ENCODE assay signal across 24 cellular contexts in the genomic region with DNA sequence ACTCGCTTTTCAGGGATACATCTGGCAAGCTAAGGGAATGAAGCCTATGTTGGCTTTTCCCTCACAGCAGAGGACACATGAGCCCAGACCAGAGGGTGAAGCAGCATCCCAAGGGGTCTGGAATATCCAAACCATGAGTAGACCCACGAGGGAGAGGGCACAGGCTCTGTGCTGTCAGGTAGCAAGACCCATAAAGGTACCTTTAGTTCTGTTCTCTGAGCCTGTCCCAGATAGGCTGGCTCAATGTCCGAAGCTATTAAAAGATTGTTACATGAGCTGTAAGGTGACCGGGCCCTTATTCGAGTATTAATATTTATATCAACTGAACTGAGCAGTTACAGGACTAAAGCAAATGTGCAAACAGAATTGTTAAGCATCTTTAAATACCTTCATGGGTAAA.
"Had no signal": no experiment of that assay in that cellular context is flagged by ENCODE, and none has a peak within 500 bp of the region (broad histone marks: within the 10 kb centered on the region; RNA-seq: fewer than 3 reads in every experiment).

No MANE protein-coding gene starts in this region.

- DNase-seq: dermis blood vessel endothelial cell; effector memory CD4-positive, alpha-beta T cell; esophagus squamous epithelium; foreskin melanocyte; head of caudate nucleus; hippocampal formation; left colon; natural killer cell; occipital lobe; ovary; posterior cingulate gyrus; retina; stimulated activated CD4-positive, alpha-beta T cell treated with anti-CD3 and anti-CD28 coated beads, Interleukin-2, amount 100 ng/mL, for 24 hours; stimulated activated CD4-positive, alpha-beta T cell treated with anti-CD3 and anti-CD28 coated beads, Interleukin-4, amount 100 ng/mL, for 24 hours; stimulated activated naive CD4-positive, alpha-beta T cell treated with Interleukin-2 at 50 U/mL for 16 hours; stomach; thyroid gland; trophoblast cell had no signal

- H3K4me3 Mint-ChIP-seq: memory B cell; natural killer cell; stimulated activated effector memory CD8-positive, alpha-beta T cell treated with anti-CD3 and anti-CD28 coated beads, Interleukin-12 subunit alpha, Interleukin-12 subunit beta, amount 100 ng/mL, for 72 hours had no signal

- H3K4me3 ChIP-seq: coronary artery, esophagus squamous epithelium, lung, ovary, stomach, thyroid gland, vagina had no signal

- H3K36me3 ChIP-seq: ovary, thyroid gland, vagina had no signal

- H3K4me1 ChIP-seq: esophagus squamous epithelium, stomach, thyroid gland, vagina had no signal

- H3K27ac ChIP-seq: coronary artery, esophagus squamous epithelium, ovary, stomach, thyroid gland, vagina had no signal

- H3K27ac Mint-ChIP-seq: memory B cell; natural killer cell; stimulated activated effector memory CD8-positive, alpha-beta T cell treated with anti-CD3 and anti-CD28 coated beads, Interleukin-12 subunit alpha, Interleukin-12 subunit beta, amount 100 ng/mL, for 72 hours had no signal

- H3K27me3 ChIP-seq: esophagus squamous epithelium, ovary, stomach, thyroid gland, vagina had no signal

- H3K27me3 Mint-ChIP-seq: memory B cell had no signal

- H3K9me3 ChIP-seq: esophagus squamous epithelium, ovary, stomach, thyroid gland, vagina had no signal

- ATAC-seq: left colon; natural killer cell; sciatic nerve; stimulated activated effector memory CD8-positive, alpha-beta T cell treated with anti-CD3 and anti-CD28 coated beads, Interleukin-12 subunit alpha, Interleukin-12 subunit beta, amount 100 ng/mL, for 72 hours had no signal

- H3K9me3 Mint-ChIP-seq: memory B cell; natural killer cell; stimulated activated effector memory CD8-positive, alpha-beta T cell treated with anti-CD3 and anti-CD28 coated beads, Interleukin-12 subunit alpha, Interleukin-12 subunit beta, amount 100 ng/mL, for 72 hours had no signal

- H3K36me3 Mint-ChIP-seq: natural killer cell; stimulated activated effector memory CD8-positive, alpha-beta T cell treated with anti-CD3 and anti-CD28 coated beads, Interleukin-12 subunit alpha, Interleukin-12 subunit beta, amount 100 ng/mL, for 72 hours had no signal
